Comparison of ENCODE assay signal across 1 cellular context in the genomic region with DNA sequence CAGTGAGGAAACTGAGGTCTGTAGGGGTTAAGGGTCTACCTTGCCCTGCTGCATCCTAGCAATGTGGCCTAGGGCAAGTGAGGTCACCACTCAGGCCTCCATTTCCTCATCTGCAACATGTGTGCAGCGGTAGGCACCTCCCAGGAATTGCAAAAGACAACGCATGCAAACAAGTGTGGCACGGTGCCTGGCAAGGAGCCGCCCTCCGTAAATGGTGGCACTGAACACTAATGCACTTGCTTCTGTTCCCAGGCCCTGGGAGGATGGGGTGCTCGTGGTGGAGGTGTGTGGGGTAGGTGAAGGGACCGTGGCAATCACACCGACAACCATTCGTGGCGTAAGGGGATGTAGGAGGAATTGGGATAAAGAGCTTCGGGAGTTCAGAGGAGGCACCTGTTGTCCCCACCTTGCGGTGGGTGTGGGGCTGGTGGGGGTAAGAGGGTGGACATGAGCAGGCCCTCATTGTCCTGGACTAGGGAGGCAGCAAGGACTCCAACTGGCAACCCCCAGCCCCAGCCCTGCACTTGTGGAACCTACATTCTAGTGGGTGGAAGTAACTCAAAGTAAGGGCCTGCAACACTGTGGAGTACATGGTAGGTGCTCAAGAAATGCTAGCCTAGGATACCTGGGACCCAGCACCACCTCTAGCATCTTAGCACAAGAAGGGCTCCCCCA.
TF ChIP-seq lines count a peak whose summit lies in the region.

No MANE protein-coding gene starts in this region.

TF ChIP-seq in HEK293, 187 proteins besides CTCF, POLR2A, EP300 and RAD21 (continued from another document):
- TF ChIP-seq, protein P1, sequence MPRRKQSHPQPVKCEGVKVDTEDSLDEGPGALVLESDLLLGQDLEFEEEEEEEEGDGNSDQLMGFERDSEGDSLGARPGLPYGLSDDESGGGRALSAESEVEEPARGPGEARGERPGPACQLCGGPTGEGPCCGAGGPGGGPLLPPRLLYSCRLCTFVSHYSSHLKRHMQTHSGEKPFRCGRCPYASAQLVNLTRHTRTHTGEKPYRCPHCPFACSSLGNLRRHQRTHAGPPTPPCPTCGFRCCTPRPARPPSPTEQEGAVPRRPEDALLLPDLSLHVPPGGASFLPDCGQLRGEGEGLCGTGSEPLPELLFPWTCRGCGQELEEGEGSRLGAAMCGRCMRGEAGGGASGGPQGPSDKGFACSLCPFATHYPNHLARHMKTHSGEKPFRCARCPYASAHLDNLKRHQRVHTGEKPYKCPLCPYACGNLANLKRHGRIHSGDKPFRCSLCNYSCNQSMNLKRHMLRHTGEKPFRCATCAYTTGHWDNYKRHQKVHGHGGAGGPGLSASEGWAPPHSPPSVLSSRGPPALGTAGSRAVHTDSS (tag by site-specific recombination; IDR thresholded peaks at IDR 0.05) = no peak
- no peak for TF ChIP-seq KLF16 (tag by site-specific recombination; IDR thresholded peaks at IDR 0.05)
- TF ChIP-seq ZNF701 (tag by site-specific recombination; IDR thresholded peaks at IDR 0.05) = no peak
